In genomic region chr2:239113592-239113991, GRCh38 we compare ENCODE assay signal across 21 cellular contexts.
DNase-seq lines count a peak whose midpoint lies in the region; ATAC-seq, FAIRE-seq and TF ChIP-seq lines count a peak whose summit lies in the region.
"Had no signal": no experiment of that assay in that cellular context is flagged by ENCODE, and none has a peak within 500 bp of the region (broad histone marks: within the 10 kb centered on the region; RNA-seq: fewer than 3 reads in every experiment).

No MANE protein-coding gene starts in this region.

- H3K4me3 Mint-ChIP-seq in nephron: no peak overlapping the region
- H3K4me3 Mint-ChIP-seq: activated CD4-positive, alpha-beta memory T cell treated with anti-CD3 and anti-CD28 coated beads, Interleukin-2, amount 10 ng/mL, durations not matched to agents 7 days and 5 days; stimulated activated naive B cell treated with anti-CD40 and anti-IgM and Interleukin-4, amounts not matched to agents 10 μg/mL and 1 μg/mL and 100 μg/mL, for 72 hours had no signal

- H3K27ac ChIP-seq in RWPE1: peak overlapping the region; percentile 30
- H3K27ac ChIP-seq in esophagus muscularis mucosa (replicated peaks in 1 of 4): peak overlapping the region; percentile 82 to 88 (median 84)
- H3K27ac ChIP-seq in testis: peak overlapping the region; percentile 31 to 77
- no peak overlapping the region for H3K27ac ChIP-seq in colonic mucosa
- peak overlapping the region in 1 of 2 donors; percentile 2 for H3K27ac ChIP-seq in breast epithelium

- H3K4me1 Mint-ChIP-seq in nephron: peaks cover 9% of the 10 kb centered on the region
- H3K4me1 Mint-ChIP-seq: stimulated activated naive B cell treated with anti-CD40 and anti-IgM and Interleukin-4, amounts not matched to agents 10 μg/mL and 1 μg/mL and 100 μg/mL, for 72 hours had no signal

- intact Hi-C loops in esophagus muscularis mucosa (cut with DNase I) (no loop called here), testis (cut with DNase I; ENCODE audit: low total_unique reads) (no loop called here), colonic mucosa (cut with DNase I) (no loop called here), breast epithelium (cut with DNase I; ENCODE audit: low total_unique reads) (no loop called here)

- no peaks in the 10 kb centered on the region for H3K27me3 Mint-ChIP-seq in nephron (ENCODE audit: low read depth)
- H3K27me3 Mint-ChIP-seq: activated CD4-positive, alpha-beta memory T cell treated with anti-CD3 and anti-CD28 coated beads, Interleukin-2, amount 10 ng/mL, durations not matched to agents 7 days and 5 days; stimulated activated naive B cell treated with anti-CD40 and anti-IgM and Interleukin-4, amounts not matched to agents 10 μg/mL and 1 μg/mL and 100 μg/mL, for 72 hours had no signal

- H3K27ac Mint-ChIP-seq in nephron: peak overlapping the region in 2 of 3 experiments; percentile 58 to 81
- H3K27ac Mint-ChIP-seq: activated CD4-positive, alpha-beta memory T cell treated with anti-CD3 and anti-CD28 coated beads, Interleukin-2, amount 10 ng/mL, durations not matched to agents 7 days and 5 days; stimulated activated naive B cell treated with anti-CD40 and anti-IgM and Interleukin-4, amounts not matched to agents 10 μg/mL and 1 μg/mL and 100 μg/mL, for 72 hours had no signal

- H3K4me3 ChIP-seq in esophagus muscularis mucosa (no peak overlapping the region), testis (no peak overlapping the region), colonic mucosa (no peak overlapping the region), breast epithelium (no peak overlapping the region)
- H3K4me3 ChIP-seq: K562 had no signal

- H3K9ac ChIP-seq in colonic mucosa (ENCODE audit: low read depth in 2 of 2, low read length in 2 of 2): no peak overlapping the region

- CTCF ChIA-PET in RWPE1 (lab: Yijun Ruan, JAX): no interaction called here

- H3K9me3 Mint-ChIP-seq in nephron: no peaks in the 10 kb centered on the region
- H3K9me3 Mint-ChIP-seq: activated CD4-positive, alpha-beta memory T cell treated with anti-CD3 and anti-CD28 coated beads, Interleukin-2, amount 10 ng/mL, durations not matched to agents 7 days and 5 days; stimulated activated naive B cell treated with anti-CD40 and anti-IgM and Interleukin-4, amounts not matched to agents 10 μg/mL and 1 μg/mL and 100 μg/mL, for 72 hours had no signal

- TF ChIP-seq EP300 in esophagus muscularis mucosa (IDR thresholded peaks at IDR 0.05): no peak

- TF ChIP-seq POLR2A in esophagus muscularis mucosa (IDR thresholded peaks at IDR 0.05; ENCODE audit: low read depth): no peak
- TF ChIP-seq POLR2A in testis (IDR thresholded peaks at IDR 0.05): no peak
- TF ChIP-seq POLR2A in breast epithelium (IDR thresholded peaks at IDR 0.05): no peak

- WGBS in esophagus muscularis mucosa: 41% methylated on average over 6 of the region's 8 CpGs
- WGBS in testis, 2 donors: 53 to 57% methylated on average over 8 of the region's 8 CpGs

- no peak for DNase-seq in RWPE1 (ENCODE audit: low spot score)
- no peak for DNase-seq in esophagus muscularis mucosa (ENCODE audit: extremely low spot score)
- DNase-seq in testis: no peak
- DNase-seq in D721Med (ENCODE audit: insufficient read length, low spot score): no peak
- DNase-seq in colonic mucosa: no peak
- no peak for DNase-seq in breast epithelium (ENCODE audit: low spot score in 2 of 2)
- DNase-seq: activated CD4-positive, alpha-beta memory T cell treated with anti-CD3 and anti-CD28 coated beads, Interleukin-2, amount 10 ng/mL, durations not matched to agents 7 days and 5 days; activated naive CD4-positive, alpha-beta T cell; activated T-cell treated with anti-CD3 and anti-CD28 coated beads for 4 hours; amniotic stem cell; central memory CD4-positive, alpha-beta T cell; DMS79 treated with DMSO at 0.1 percent for 48 hours; GOT3; MM.1S; NCI-H1436 treated with DMSO at 0.1 percent for 48 hours; NCI-H2171; NCI-H69; stimulated activated naive B cell treated with anti-CD40 and anti-IgM and Interleukin-4, amounts not matched to agents 10 μg/mL and 1 μg/mL and 100 μg/mL, for 72 hours had no signal

- POLR2A ChIA-PET in RWPE1 (lab: Yijun Ruan, JAX; ENCODE audit: low non-redundant PET): no interaction called here

- TF ChIP-seq CTCF in RWPE1 (conservative IDR thresholded peaks at IDR 0.05; ENCODE audit: low read depth): no peak
- no peak for TF ChIP-seq CTCF in esophagus muscularis mucosa (IDR thresholded peaks at IDR 0.05)
- TF ChIP-seq CTCF in nephron (IDR thresholded peaks at IDR 0.05; ENCODE audit: unreplicated experiment in 3 of 3): no peak
- TF ChIP-seq CTCF in testis (IDR thresholded peaks at IDR 0.05): no peak
- TF ChIP-seq CTCF in D721Med (IDR thresholded peaks at IDR 0.05; ENCODE audit: insufficient read depth, missing control alignments): no peak
- TF ChIP-seq CTCF in colonic mucosa (IDR thresholded peaks at IDR 0.05): no peak
- no peak for TF ChIP-seq CTCF in breast epithelium (IDR thresholded peaks at IDR 0.05)

- H3K36me3 Mint-ChIP-seq in nephron (ENCODE audit: low read depth): no peaks in the 10 kb centered on the region

- H3K27me3 ChIP-seq in esophagus muscularis mucosa (no peaks in the 10 kb centered on the region), testis (no peaks in the 10 kb centered on the region), colonic mucosa (no peaks in the 10 kb centered on the region), breast epithelium (no peaks in the 10 kb centered on the region)

- no peak for ATAC-seq in HG03159 (IDR thresholded peaks at IDR 0.05; ENCODE audit: unreplicated experiment)
- ATAC-seq: K562; stimulated activated naive B cell treated with anti-CD40 and anti-IgM and Interleukin-4, amounts not matched to agents 10 μg/mL and 1 μg/mL and 100 μg/mL, for 72 hours had no signal

- H3K4me1 ChIP-seq in esophagus muscularis mucosa (peaks cover 21 to 69% (median 58%) of the 10 kb centered on the region in 4 donors), testis (peaks cover 38% of the 10 kb centered on the region), colonic mucosa (peaks cover 5% of the 10 kb centered on the region), breast epithelium (peaks cover 0 to 12% of the 10 kb centered on the region in 2 donors)

- H3K36me3 ChIP-seq in esophagus muscularis mucosa (peaks cover 0 to 59% (median 41%) of the 10 kb centered on the region in 4 donors), testis (ENCODE audit: low read depth, missing control alignments) (no peaks in the 10 kb centered on the region), colonic mucosa (no peaks in the 10 kb centered on the region), breast epithelium (no peaks in the 10 kb centered on the region)

- no peak for FAIRE-seq in D721Med (lab: Jason Lieb, UNC)
- FAIRE-seq: K562 had no signal

- no peaks in the 10 kb centered on the region for H3K9me3 ChIP-seq in esophagus muscularis mucosa
- H3K9me3 ChIP-seq in testis: no peaks in the 10 kb centered on the region
- no peaks in the 10 kb centered on the region for H3K9me3 ChIP-seq in colonic mucosa
- no peaks in the 10 kb centered on the region for H3K9me3 ChIP-seq in breast epithelium
